Comparison of ENCODE assay signal across 25 cellular contexts in genomic region chr7:50185951-50186697, GRCh38.
"Had no signal": no experiment of that assay in that cellular context is flagged by ENCODE, and none has a peak within 500 bp of the region (broad histone marks: within the 10 kb centered on the region; RNA-seq: fewer than 3 reads in every experiment).

No MANE protein-coding gene starts in this region.

- H3K36me3 ChIP-seq: brain microvascular endothelial cell, esophagus squamous epithelium, neural progenitor cell, transverse colon, WERI-Rb-1 had no signal

- H3K27ac ChIP-seq: brain microvascular endothelial cell, epithelial cell of prostate, esophagus squamous epithelium, neural progenitor cell, parathyroid adenoma, psoas muscle, testis, transverse colon, WERI-Rb-1 had no signal

- H2AFZ ChIP-seq: neural progenitor cell, parathyroid adenoma had no signal

- H3K4me2 ChIP-seq: neural progenitor cell had no signal

- H3K4me1 ChIP-seq: esophagus squamous epithelium, neural progenitor cell, parathyroid adenoma, psoas muscle, testis, transverse colon had no signal

- DNase-seq: activated CD4-positive, alpha-beta memory T cell treated with anti-CD3 and anti-CD28 coated beads, Interleukin-2, amount 10 ng/mL, durations not matched to agents 7 days and 5 days; activated CD4-positive, alpha-beta T cell treated with anti-CD3 and anti-CD28 coated beads for 48 hours; activated CD8-positive, alpha-beta memory T cell treated with anti-CD3 and anti-CD28 coated beads, Interleukin-2, amount 10 ng/mL, durations not matched to agents 7 days and 5 days; activated T-cell treated with anti-CD3 and anti-CD28 coated beads, Interleukin-2, amount 50 U/mL, for 48 hours; brain microvascular endothelial cell; esophagus squamous epithelium; foreskin melanocyte; kidney glomerular epithelial cell; mesendoderm; natural killer cell; occipital lobe; psoas muscle; stimulated activated CD4-positive, alpha-beta T cell treated with anti-CD3 and anti-CD28 coated beads, Interleukin-15, amount 100 ng/mL, for 24 hours; stimulated activated CD4-positive, alpha-beta T cell treated with anti-CD3 and anti-CD28 coated beads, Interleukin-2, amount 100 ng/mL, for 24 hours; stimulated activated naive B cell treated with anti-CD40 and anti-IgM and Interleukin-4, amounts not matched to agents 10 μg/mL and 1 μg/mL and 100 μg/mL, for 72 hours; transverse colon; WERI-Rb-1 had no signal

- H3K36me3 Mint-ChIP-seq: natural killer cell, neural progenitor cell had no signal

- H3K4me3 Mint-ChIP-seq: activated CD4-positive, alpha-beta memory T cell treated with anti-CD3 and anti-CD28 coated beads, Interleukin-2, amount 10 ng/mL, durations not matched to agents 7 days and 5 days; activated CD8-positive, alpha-beta memory T cell treated with anti-CD3 and anti-CD28 coated beads, Interleukin-2, amount 10 ng/mL, durations not matched to agents 7 days and 5 days; activated naive CD8-positive, alpha-beta T cell; natural killer cell; neural progenitor cell; stimulated activated naive B cell treated with anti-CD40 and anti-IgM and Interleukin-4, amounts not matched to agents 10 μg/mL and 1 μg/mL and 100 μg/mL, for 72 hours had no signal

- ATAC-seq: activated CD4-positive, CD25-positive, alpha-beta regulatory T cell treated with anti-CD3 and anti-CD28 coated beads, Interleukin-2, amount 50 U/mL, for 24 hours; activated CD8-positive, alpha-beta memory T cell treated with anti-CD3 and anti-CD28 coated beads, Interleukin-2, amount 10 ng/mL, durations not matched to agents 7 days and 5 days; psoas muscle had no signal

- H3K27ac Mint-ChIP-seq: activated CD4-positive, alpha-beta memory T cell treated with anti-CD3 and anti-CD28 coated beads, Interleukin-2, amount 10 ng/mL, durations not matched to agents 7 days and 5 days; activated CD8-positive, alpha-beta memory T cell treated with anti-CD3 and anti-CD28 coated beads, Interleukin-2, amount 10 ng/mL, durations not matched to agents 7 days and 5 days; activated naive CD8-positive, alpha-beta T cell; activated T-helper 2 cell treated with anti-CD3 and anti-CD28 coated beads, Interferon-gamma antibody, Interleukin-2, Interleukin-4, amounts not matched to agents 10 μg/mL and 5 μg/mL and 100 μg/mL, durations not matched to agents 14 hours and 24 hours and 36 hours; natural killer cell; neural progenitor cell had no signal

- H3K79me2 ChIP-seq: parathyroid adenoma had no signal

- H3K4me3 ChIP-seq: esophagus squamous epithelium, lung, neural progenitor cell, psoas muscle, testis, transverse colon had no signal

- H3K9me3 ChIP-seq: esophagus squamous epithelium, psoas muscle, testis, transverse colon had no signal

- H3K27me3 ChIP-seq: brain microvascular endothelial cell, neural progenitor cell, testis, transverse colon had no signal

- H3K27me3 Mint-ChIP-seq: activated naive CD8-positive, alpha-beta T cell; stimulated activated naive B cell treated with anti-CD40 and anti-IgM and Interleukin-4, amounts not matched to agents 10 μg/mL and 1 μg/mL and 100 μg/mL, for 72 hours had no signal
